In genomic region chr11:37343279-37343678, GRCh38 we compare ENCODE assay signal across 22 cellular contexts.
"Had no signal": no experiment of that assay in that cellular context is flagged by ENCODE, and none has a peak within 500 bp of the region (broad histone marks: within the 10 kb centered on the region; RNA-seq: fewer than 3 reads in every experiment).

No MANE protein-coding gene starts in this region.

- H3K9me3 ChIP-seq: esophagus muscularis mucosa, gastroesophageal sphincter, left lung, lower lobe of right lung had no signal

- H3K27me3 ChIP-seq: dorsolateral prefrontal cortex, esophagus muscularis mucosa, foreskin keratinocyte, gastroesophageal sphincter, heart right ventricle, left lung had no signal

- H3K27ac ChIP-seq: coronary artery, dorsolateral prefrontal cortex, esophagus muscularis mucosa, foreskin keratinocyte, gastroesophageal sphincter, heart right ventricle, left lung, lower lobe of right lung had no signal

- DNase-seq: dermis blood vessel endothelial cell; dorsolateral prefrontal cortex; effector CD4-positive, alpha-beta T cell; effector memory CD4-positive, alpha-beta T cell; foreskin keratinocyte; head of caudate nucleus; heart right ventricle; hippocampal formation; left cardiac atrium; left lung; left ventricle myocardium superior; lower lobe of right lung; mesenchymal stem cell; mucosa of descending colon had no signal

- H3K4me3 ChIP-seq: coronary artery, dorsolateral prefrontal cortex, esophagus muscularis mucosa, gastroesophageal sphincter, heart right ventricle, left lung, lower lobe of right lung, mucosa of descending colon had no signal

- FAIRE-seq: colon, endothelial cell of umbilical vein, frontal cortex, islet of Langerhans, keratinocyte had no signal

- H3K36me3 ChIP-seq: esophagus muscularis mucosa, gastroesophageal sphincter, heart right ventricle, left lung, lower lobe of right lung had no signal
